In genomic region chr1:94621392-94621791, GRCh38 we compare ENCODE assay signal across 1 cellular context.
TF ChIP-seq lines count a peak whose summit lies in the region.

No MANE protein-coding gene starts in this region.

TF ChIP-seq in K562, 482 proteins besides CTCF, POLR2A, EP300 and RAD21 (continued from another document):
- TF ChIP-seq MLX (CRISPR knock-in tag; conservative IDR thresholded peaks at IDR 0.05) (no peak), ZNF695 (CRISPR knock-in tag; IDR thresholded peaks at IDR 0.05) (no peak), FOSL1 (tag; conservative IDR thresholded peaks at IDR 0.05) (peak; percentile 77), TEAD4 (IDR thresholded peaks at IDR 0.05; ENCODE audit: low read length) (peak; percentile 54), TEAD4 (CRISPR knock-in tag; IDR thresholded peaks at IDR 0.05; ENCODE audit: borderline replicate concordance) (no peak), NFATC3 (IDR thresholded peaks at IDR 0.05) (no peak), GTF2E2 (tag; IDR thresholded peaks at IDR 0.05) (no peak), ZNF644 (tag; IDR thresholded peaks at IDR 0.05; ENCODE audit: low read depth) (no peak), ZFP36 (IDR thresholded peaks at IDR 0.05; ENCODE audit: low read depth, low read length, partially characterized antibody) (no peak), MEF2A (IDR thresholded peaks at IDR 0.05; ENCODE audit: control insufficient read depth, low read depth, low read length) (no peak), MAFG (tag; conservative IDR thresholded peaks at IDR 0.05) (no peak), SMARCB1 (IDR thresholded peaks at IDR 0.05; ENCODE audit: insufficient read length, low read depth) (no peak), SP2 (IDR thresholded peaks at IDR 0.05; ENCODE audit: extremely low read depth, low read depth, low read length, poor library complexity, severe bottlenecking) (no peak), RFX7 (CRISPR knock-in tag; IDR thresholded peaks at IDR 0.05) (no peak), TCF3 (CRISPR knock-in tag; IDR thresholded peaks at IDR 0.05) (peak; percentile 13; the same call in 1 of the 2 replicates), MYNN (IDR thresholded peaks at IDR 0.05) (no peak), MYNN (CRISPR knock-in tag; IDR thresholded peaks at IDR 0.05) (no peak), YY1 (IDR thresholded peaks at IDR 0.05; ENCODE audit: borderline replicate concordance in 1 of 3, control insufficient read depth in 1 of 3, extremely low read depth in 1 of 3, insufficient read depth in 3 of 3, insufficient read length in 1 of 3, insufficient replicate concordance in 2 of 3, low read depth in 1 of 3, low read length in 2 of 3) (no peak), ZNF174 (CRISPR knock-in tag; IDR thresholded peaks at IDR 0.05) (no peak), TBP (optimal IDR thresholded peaks at IDR 0.05; ENCODE audit: low read depth, low read length) (no peak)
